ENCODE assay signal across 1 cellular context in the genomic region with DNA sequence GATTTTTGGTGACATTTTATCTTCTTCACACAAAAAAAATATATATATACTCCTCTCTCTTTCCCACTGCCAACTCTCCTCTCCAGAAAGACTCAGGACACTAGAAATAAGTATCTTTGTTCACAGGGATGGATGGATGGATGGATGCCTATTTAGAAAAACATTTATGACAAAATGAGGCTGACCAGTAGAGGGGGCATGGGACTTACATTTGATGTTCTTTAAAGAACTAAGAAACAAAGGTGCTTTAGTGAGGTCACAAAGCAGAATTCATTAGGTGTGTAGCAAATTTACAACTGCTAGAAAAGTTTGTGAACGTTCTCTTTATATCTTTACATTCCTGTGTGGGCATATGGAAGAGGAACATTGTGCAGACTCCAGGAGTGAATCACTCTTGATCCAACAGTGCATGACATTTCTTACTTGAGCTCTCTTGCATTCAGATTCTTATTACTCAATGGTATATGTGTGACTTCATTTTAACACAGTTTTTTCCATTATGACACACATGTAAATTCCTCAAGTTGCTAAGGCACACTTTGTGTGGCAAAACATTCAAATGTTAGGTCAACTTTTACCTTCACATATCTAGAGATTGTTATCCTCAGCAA.
TF ChIP-seq lines count a peak whose summit lies in the region.

No MANE protein-coding gene starts in this region.

TF ChIP-seq in HepG2, 621 proteins besides CTCF, POLR2A, EP300 and RAD21:
- TF ChIP-seq RXRB (CRISPR knock-in tag; IDR thresholded peaks at IDR 0.05; ENCODE audit: borderline replicate concordance) (no peak), CREB1 (IDR thresholded peaks at IDR 0.05) (0 out of 2 replicates have a peak, but pooled peaks have one; percentile 8), CREB1 (CRISPR knock-in tag; IDR thresholded peaks at IDR 0.05) (no peak), STAG1 (CRISPR knock-in tag; IDR thresholded peaks at IDR 0.05) (peak; percentile 81), SMC3 (IDR thresholded peaks at IDR 0.05; ENCODE audit: low read length) (peak; percentile 28; the same call in 1 of the 2 replicates)
